ENCODE assay signal across 9 cellular contexts in genomic region chr17:56499799-56500388, GRCh38.
DNase-seq lines count a peak whose midpoint lies in the region; ATAC-seq and TF ChIP-seq lines count a peak whose summit lies in the region.
"Had no signal": no experiment of that assay in that cellular context is flagged by ENCODE, and none has a peak within 500 bp of the region (broad histone marks: within the 10 kb centered on the region; RNA-seq: fewer than 3 reads in every experiment).

No MANE protein-coding gene starts in this region.

- no peaks in the 10 kb centered on the region for H3K9me3 ChIP-seq in T-helper 17 cell (ENCODE audit: control insufficient read depth, low read length, poor library complexity, severe bottlenecking)

- no peaks in the 10 kb centered on the region for H3K36me3 ChIP-seq in brain microvascular endothelial cell (replicated peaks)

- DNase-seq in NCI-H2171 treated with DMSO at 0.1 percent for 48 hours (lab: John Stamatoyannopoulos, UW) = peak; percentile 6
- no peak for DNase-seq in NCI-H2171 (lab: John Stamatoyannopoulos, UW)
- DNase-seq in NAMALWA (ENCODE audit: low spot score) = peak; percentile 55
- peak; percentile 9 for DNase-seq in brain microvascular endothelial cell
- peak; percentile 10 for DNase-seq in pons (ENCODE audit: low spot score)
- no peak for DNase-seq in COLO668 (lab: John Stamatoyannopoulos, UW; ENCODE audit: unreplicated experiment)
- no peak for DNase-seq in T-helper 17 cell

- H3K27ac Mint-ChIP-seq in T-helper 17 cell = no peak overlapping the region
- H3K27ac Mint-ChIP-seq: CD4-positive, alpha-beta memory T cell had no signal

- in situ Hi-C loops in brain microvascular endothelial cell (cut with HindIII; ENCODE audit: low pct_ligation_motif_present, low sequenced_read_pairs) = no loop called here

- peaks cover 2% of the 10 kb centered on the region for H3K36me3 Mint-ChIP-seq in T-helper 17 cell (ENCODE audit: low read depth)
- H3K36me3 Mint-ChIP-seq: CD4-positive, alpha-beta memory T cell had no signal

- H3K4me1 Mint-ChIP-seq in T-helper 17 cell = peaks cover 5% of the 10 kb centered on the region

- peak; percentile 38 for TF ChIP-seq CTCF in brain microvascular endothelial cell (IDR thresholded peaks at IDR 0.05; ENCODE audit: low read depth, low read length, missing control alignments)

- H3K27me3 Mint-ChIP-seq in T-helper 17 cell = peaks cover 8% of the 10 kb centered on the region

- ATAC-seq in T-helper 17 cell (no peak), HG03175 (IDR thresholded peaks at IDR 0.05; ENCODE audit: unreplicated experiment) (no peak)

- H3K27ac ChIP-seq in brain microvascular endothelial cell = no peak overlapping the region

- no peak overlapping the region for H3K4me3 Mint-ChIP-seq in T-helper 17 cell
- H3K4me3 Mint-ChIP-seq: CD4-positive, alpha-beta memory T cell had no signal

- H3K4me3 ChIP-seq in brain microvascular endothelial cell (ENCODE audit: low read depth, low read length) = no peak overlapping the region

- H3K27me3 ChIP-seq in brain microvascular endothelial cell (replicated peaks) = no peaks in the 10 kb centered on the region

Comparison
In these comparisons a context has a peak if more than half of its experiments do, and no peak if none do; other contexts are left out.
1. DNase-seq: peak in NCI-H2171 treated with DMSO at 0.1 percent for 48 hours (single experiment), NAMALWA (single experiment), brain microvascular endothelial cell (single experiment) and pons (single experiment); none in NCI-H2171 (single experiment), COLO668 (single experiment) and T-helper 17 cell (0 of 3).